24 cellular contexts compared by ENCODE assay signal in the genomic region with DNA sequence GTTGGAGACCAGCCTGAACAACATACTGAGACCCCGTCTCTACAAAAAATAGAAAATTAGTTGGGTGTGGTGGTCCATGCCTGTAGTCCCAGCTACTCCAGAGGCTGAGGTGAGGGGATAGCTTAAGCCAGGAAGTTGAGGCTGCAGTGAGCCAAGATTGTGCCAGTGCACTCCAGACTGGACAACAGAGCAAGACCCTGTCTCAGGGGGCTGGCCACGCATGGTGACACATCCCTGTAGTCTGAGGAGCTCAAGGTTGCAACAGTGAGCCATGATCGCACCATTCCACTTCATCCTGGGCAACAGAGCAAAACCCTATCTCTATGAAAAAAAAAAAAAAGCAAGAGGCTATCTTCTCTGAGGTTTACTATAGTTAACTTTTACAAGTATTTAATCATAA. TPM values are rescaled to one million over a fixed set of nuclear protein-coding genes. Genes with fewer than 3 reads are reported as not detected.
"Had no signal": no experiment of that assay in that cellular context is flagged by ENCODE, and none has a peak within 500 bp of the region (broad histone marks: within the 10 kb centered on the region; RNA-seq: fewer than 3 reads in every experiment).

No MANE protein-coding gene starts in this region.

- DNase-seq: KBM-7, MV-4-11, NCI-H1048, NCI-H1105 treated with DMSO at 0.1 percent for 48 hours, NCI-H1417 treated with DMSO at 0.1 percent for 48 hours, NCI-H146, NCI-H1694 treated with DMSO at 0.1 percent for 48 hours, NCI-H1930, NCI-H2081, NCI-H2107, NCI-H446, NCI-H510A, NCI-H524 treated with DMSO at 0.1 percent for 48 hours, NCI-H69, NCI-H774, PC-3, SHP77 had no signal

- H3K27me3 Mint-ChIP-seq: IgD-negative memory B cell had no signal

- H3K27ac ChIP-seq: RWPE1 had no signal

- H3K36me3 Mint-ChIP-seq: IgD-negative memory B cell had no signal

- ATAC-seq: Panc1, PC-3 had no signal

- H3K27ac Mint-ChIP-seq: IgD-negative memory B cell had no signal

RNA-seq across cellular contexts. Expression of a gene that starts 23.1 kb away (rescaled TPM):
- total RNA-seq: HT1080, LHCN-M2, MCF 10A, SK-MEL-5 had no signal
